23 cellular contexts compared by ENCODE assay signal in genomic region chr19:28578786-28579505, GRCh38.
"Had no signal": no experiment of that assay in that cellular context is flagged by ENCODE, and none has a peak within 500 bp of the region (broad histone marks: within the 10 kb centered on the region; RNA-seq: fewer than 3 reads in every experiment).

No MANE protein-coding gene starts in this region.

- FAIRE-seq: kidney, small intestine had no signal

- H3K9me3 Mint-ChIP-seq: nephron progenitor cell had no signal

- H3K4me2 ChIP-seq: hepatocyte had no signal

- H3K27me3 Mint-ChIP-seq: memory B cell had no signal

- H3K4me3 ChIP-seq: esophagus muscularis mucosa, gastroesophageal sphincter, hepatocyte, left ventricle myocardium inferior, lower lobe of right lung, suprapubic skin, tibial artery, upper lobe of left lung, vagina had no signal

- H3K27ac Mint-ChIP-seq: memory B cell; nephron progenitor cell; stimulated activated effector memory CD8-positive, alpha-beta T cell treated with anti-CD3 and anti-CD28 coated beads, Interleukin-12 subunit alpha, Interleukin-12 subunit beta, amount 100 ng/mL, for 72 hours had no signal

- H3K9me3 ChIP-seq: esophagus muscularis mucosa, gastroesophageal sphincter, left ventricle myocardium inferior, lower lobe of right lung, suprapubic skin, tibial artery, upper lobe of left lung, vagina had no signal

- ATAC-seq: gastroesophageal sphincter; left cardiac atrium; lower lobe of right lung; right cardiac atrium; stimulated activated effector memory CD8-positive, alpha-beta T cell treated with anti-CD3 and anti-CD28 coated beads, Interleukin-12 subunit alpha, Interleukin-12 subunit beta, amount 100 ng/mL, for 72 hours; stimulated activated naive CD8-positive, alpha-beta T cell treated with anti-CD3 and anti-CD28 coated beads, Interleukin-15, Interleukin-2, amounts not matched to agents 100 U/mL and 50 U/mL, for 24 hours had no signal

- H3K4me3 Mint-ChIP-seq: memory B cell; naive B cell; nephron progenitor cell; stimulated activated effector memory CD8-positive, alpha-beta T cell treated with anti-CD3 and anti-CD28 coated beads, Interleukin-12 subunit alpha, Interleukin-12 subunit beta, amount 100 ng/mL, for 72 hours had no signal

- DNase-seq: effector memory CD4-positive, alpha-beta T cell; kidney; left cardiac atrium; left ventricle myocardium inferior; lower lobe of right lung; naive B cell; nephron progenitor cell; right cardiac atrium; small intestine; stimulated activated CD4-positive, alpha-beta T cell treated with anti-CD3 and anti-CD28 coated beads, Interleukin-2, amount 100 ng/mL, for 48 hours; stimulated activated CD8-positive, alpha-beta memory T cell treated with anti-CD3 and anti-CD28 coated beads, Interleukin-4, amount 100 ng/mL, for 48 hours; stimulated activated naive CD8-positive, alpha-beta T cell treated with anti-CD3 and anti-CD28 coated beads, Interleukin-15, Interleukin-2, amounts not matched to agents 100 U/mL and 50 U/mL, for 24 hours; tibial artery; upper lobe of left lung had no signal

- H3K27ac ChIP-seq: epithelial cell of prostate, esophagus muscularis mucosa, gastroesophageal sphincter, hepatocyte, left ventricle myocardium inferior, lower lobe of right lung, parathyroid adenoma, suprapubic skin, tibial artery, upper lobe of left lung, vagina had no signal

- H3K36me3 Mint-ChIP-seq: memory B cell; naive B cell; stimulated activated effector memory CD8-positive, alpha-beta T cell treated with anti-CD3 and anti-CD28 coated beads, Interleukin-12 subunit alpha, Interleukin-12 subunit beta, amount 100 ng/mL, for 72 hours had no signal

- H3K9ac ChIP-seq: parathyroid adenoma had no signal

- H3K4me1 Mint-ChIP-seq: memory B cell; stimulated activated effector memory CD8-positive, alpha-beta T cell treated with anti-CD3 and anti-CD28 coated beads, Interleukin-12 subunit alpha, Interleukin-12 subunit beta, amount 100 ng/mL, for 72 hours had no signal

- H3K27me3 ChIP-seq: gastroesophageal sphincter, hepatocyte, suprapubic skin, tibial artery, upper lobe of left lung, vagina had no signal

- H3K4me1 ChIP-seq: esophagus muscularis mucosa, gastroesophageal sphincter, left ventricle myocardium inferior, lower lobe of right lung, parathyroid adenoma, suprapubic skin, tibial artery, upper lobe of left lung, vagina had no signal

- H3K36me3 ChIP-seq: esophagus muscularis mucosa, gastroesophageal sphincter, left ventricle myocardium inferior, lower lobe of right lung, suprapubic skin, tibial artery, upper lobe of left lung, vagina had no signal
